Comparison of ENCODE assay signal across 23 cellular contexts in genomic region chr3:51378075-51378474, GRCh38.
"Had no signal": no experiment of that assay in that cellular context is flagged by ENCODE, and none has a peak within 500 bp of the region (broad histone marks: within the 10 kb centered on the region; RNA-seq: fewer than 3 reads in every experiment).

No MANE protein-coding gene starts in this region.

- H3K4me3 ChIP-seq: adrenal gland, left lung, sigmoid colon, smooth muscle cell, testis, uterus had no signal

- H3K27ac ChIP-seq: adrenal gland, left lung, sigmoid colon, testis, uterus had no signal

- H3K4me1 ChIP-seq: left lung, sigmoid colon, testis, uterus had no signal

- ATAC-seq: left lung; naive thymus-derived CD4-positive, alpha-beta T cell; stimulated activated naive B cell treated with anti-CD40 and anti-IgM and Interleukin-4, amounts not matched to agents 10 μg/mL and 1 μg/mL and 100 μg/mL, for 72 hours; T-helper 17 cell; WTC11 had no signal

- FAIRE-seq: astrocyte had no signal

- H3K4me2 ChIP-seq: smooth muscle cell had no signal

- H3K36me3 ChIP-seq: adrenal gland, left lung, sigmoid colon, uterus had no signal

- H3K27me3 ChIP-seq: adrenal gland, left lung, sigmoid colon, testis, uterus had no signal

- H3K9me3 ChIP-seq: adrenal gland, left lung, sigmoid colon, testis, uterus had no signal

- DNase-seq: activated CD8-positive, alpha-beta memory T cell treated with anti-CD3 and anti-CD28 coated beads for 24 hours; activated CD8-positive, alpha-beta memory T cell treated with anti-CD3 and anti-CD28 coated beads, Interleukin-2, amount 50 U/mL, for 4 hours; activated gamma-delta T cell treated with Interleukin-2 at 50 U/mL for 16 hours; adrenal gland; central memory CD4-positive, alpha-beta T cell; dermis blood vessel endothelial cell; effector CD8-positive, alpha-beta T cell; erythroblast; foreskin fibroblast; left lung; naive thymus-derived CD4-positive, alpha-beta T cell; retina; sigmoid colon; stimulated activated CD4-positive, alpha-beta T cell treated with anti-CD3 and anti-CD28 coated beads, Interleukin-2, amount 100 ng/mL, for 48 hours; stimulated activated CD8-positive, alpha-beta memory T cell treated with anti-CD3 and anti-CD28 coated beads, Interleukin-4, amount 100 ng/mL, for 48 hours; stimulated activated naive B cell treated with anti-CD40 and anti-IgM and Interleukin-4, amounts not matched to agents 10 μg/mL and 1 μg/mL and 100 μg/mL, for 72 hours; T-helper 17 cell; testis; trophoblast cell; uterus had no signal
